In genomic region chr11:75142714-75143419, GRCh38 we compare ENCODE assay signal across 9 cellular contexts. TPM values are rescaled to one million over a fixed set of nuclear protein-coding genes. Genes with fewer than 3 reads are reported as not detected.
DNase-seq lines count a peak whose midpoint lies in the region; ATAC-seq and TF ChIP-seq lines count a peak whose summit lies in the region.
"Had no signal": no experiment of that assay in that cellular context is flagged by ENCODE, and none has a peak within 500 bp of the region (broad histone marks: within the 10 kb centered on the region; RNA-seq: fewer than 3 reads in every experiment).

No MANE protein-coding gene starts in this region.

- H3K4me1 Mint-ChIP-seq in H9: peaks cover 3 to 8% of the 10 kb centered on the region in 2 experiments; a peak in 3 of 4 replicates
- peaks cover 30% of the 10 kb centered on the region for H3K4me1 Mint-ChIP-seq in activated CD4-positive, alpha-beta T cell treated with anti-CD3 and anti-CD28 coated beads for 36 hours
- peaks cover 41% of the 10 kb centered on the region for H3K4me1 Mint-ChIP-seq in central memory CD8-positive, alpha-beta T cell

- H3K4me1 ChIP-seq in H9 (ENCODE audit: insufficient read depth, low read length): peaks cover 5% of the 10 kb centered on the region

- H3K27me3 ChIP-seq in H9 (ENCODE audit: insufficient read depth, low read length): no peaks in the 10 kb centered on the region

- no peak overlapping the region for H3K4me2 ChIP-seq in H9 (ENCODE audit: insufficient read depth, insufficient read length, low read length)

- H2AFZ ChIP-seq in H9 (ENCODE audit: low read length): no peak overlapping the region

- no peak overlapping the region for H3K4me3 Mint-ChIP-seq in H9
- H3K4me3 Mint-ChIP-seq in activated CD4-positive, alpha-beta T cell treated with anti-CD3 and anti-CD28 coated beads for 36 hours: peak overlapping the region; percentile 20
- peak overlapping the region; percentile 66 for H3K4me3 Mint-ChIP-seq in central memory CD8-positive, alpha-beta T cell

- H3K79me2 ChIP-seq in H9 (ENCODE audit: insufficient read depth, low read length): no peaks in the 10 kb centered on the region

- H3K36me3 Mint-ChIP-seq in H9 (ENCODE audit: insufficient read depth in 1 of 3, low read depth in 3 of 3): no peaks in the 10 kb centered on the region
- no peaks in the 10 kb centered on the region for H3K36me3 Mint-ChIP-seq in activated CD4-positive, alpha-beta T cell treated with anti-CD3 and anti-CD28 coated beads for 36 hours (ENCODE audit: low read depth)
- H3K36me3 Mint-ChIP-seq in central memory CD8-positive, alpha-beta T cell (ENCODE audit: insufficient read depth): no peaks in the 10 kb centered on the region

- WGBS in H9 (ENCODE audit: extremely low coverage, insufficient read length, low lambda C conversion rate): no CpG with 5 or more reads among the region's 10 CpGs

- no peak overlapping the region for H4K91ac ChIP-seq in H9 (ENCODE audit: insufficient read length, low read depth, low read length)

- no peak overlapping the region for H2BK5ac ChIP-seq in H9 (ENCODE audit: insufficient read length, low read length)

- H2BK12ac ChIP-seq in H9 (ENCODE audit: insufficient read length, low read depth, low read length): no peak overlapping the region

- no peak overlapping the region for H2AK5ac ChIP-seq in H9 (ENCODE audit: insufficient read length, low read length)

- H3K27me3 Mint-ChIP-seq in H9 (ENCODE audit: low read depth): peaks cover 16% of the 10 kb centered on the region
- H3K27me3 Mint-ChIP-seq in activated CD4-positive, alpha-beta T cell treated with anti-CD3 and anti-CD28 coated beads for 36 hours: peaks cover 2% of the 10 kb centered on the region
- peaks cover under 1% of the 10 kb centered on the region for H3K27me3 Mint-ChIP-seq in central memory CD8-positive, alpha-beta T cell

- no peak overlapping the region for H3K27ac ChIP-seq in H9 (ENCODE audit: insufficient read length, low read depth, low read length)

- H4K20me1 ChIP-seq in H9 (ENCODE audit: control insufficient read depth, insufficient read depth, insufficient read length): no peaks in the 10 kb centered on the region

- ATAC-seq in activated CD4-positive, alpha-beta T cell treated with anti-CD3 and anti-CD28 coated beads for 36 hours: peak; percentile 97
- peak; percentile 85 for ATAC-seq in central memory CD8-positive, alpha-beta T cell (replicated peaks; ENCODE audit: extremely low read depth, poor library complexity, severe bottlenecking)
- ATAC-seq in left lobe of liver (peak; percentile 48), GM19324 (IDR thresholded peaks at IDR 0.05; ENCODE audit: low FRiP score, unreplicated experiment) (no peak)

- DNase-seq in DMS53 treated with DMSO at 0.1 percent for 48 hours (lab: John Stamatoyannopoulos, UW; ENCODE audit: unreplicated experiment) (peak; percentile 99), H9 (peak; percentile 83), NCI-H2196 (lab: John Stamatoyannopoulos, UW; ENCODE audit: unreplicated experiment) (peak; percentile 83), left lobe of liver (ENCODE audit: low spot score) (no peak)
- DNase-seq in activated CD4-positive, alpha-beta T cell treated with anti-CD3 and anti-CD28 coated beads for 36 hours: peak; percentile 88
- DNase-seq in central memory CD8-positive, alpha-beta T cell (ENCODE audit: low spot score in 2 of 2): peak in 1 of 2 donors; percentile 24
- DNase-seq in stimulated activated CD4-positive, alpha-beta T cell treated with anti-CD3 and anti-CD28 coated beads, TNF-alpha, amount 100 ng/mL, for 24 hours (ENCODE audit: low read depth in 3 of 3): peak; percentile 52 to 79 (median 56)

- no peaks in the 10 kb centered on the region for H3K23me2 ChIP-seq in H9 (ENCODE audit: insufficient read length, low read depth, low read length, poor library complexity, severe bottlenecking)

- no peak overlapping the region for H3K18ac ChIP-seq in H9 (ENCODE audit: insufficient read length, low read depth, low read length)

- intact Hi-C loops in activated CD4-positive, alpha-beta T cell treated with anti-CD3 and anti-CD28 coated beads for 36 hours (cut with DNase I, micrococcal nuclease): loop anchor here (1.0 to 5.0 kb wide), 5 partner anchors 98 to 244 kb away; partner anchors contain the start of genes SPCS2 (in 1 of the 2) and XRRA1 (in 1 of the 2)

- no peaks in the 10 kb centered on the region for H3K9me3 Mint-ChIP-seq in H9
- H3K9me3 Mint-ChIP-seq in activated CD4-positive, alpha-beta T cell treated with anti-CD3 and anti-CD28 coated beads for 36 hours (ENCODE audit: low read depth): no peaks in the 10 kb centered on the region
- H3K9me3 Mint-ChIP-seq in central memory CD8-positive, alpha-beta T cell: no peaks in the 10 kb centered on the region

- H2BK15ac ChIP-seq in H9 (ENCODE audit: low read depth, low read length): no peak overlapping the region

- H3K27ac Mint-ChIP-seq in H9: no peak overlapping the region
- H3K27ac Mint-ChIP-seq in activated CD4-positive, alpha-beta T cell treated with anti-CD3 and anti-CD28 coated beads for 36 hours: peak overlapping the region; percentile 78
- H3K27ac Mint-ChIP-seq in central memory CD8-positive, alpha-beta T cell (ENCODE audit: low read depth): peak overlapping the region; percentile 62

- H3K4ac ChIP-seq in H9 (ENCODE audit: low read depth, low read length): no peak overlapping the region

- POLR2A ChIA-PET in activated CD4-positive, alpha-beta T cell treated with anti-CD3 and anti-CD28 coated beads for 36 hours (lab: Charles Lee): interaction anchor here (1.6 kb wide), 1 partner anchor 106 kb away, joined by 3 read pairs; no protein-coding TSS in a partner anchor

- H4K5ac ChIP-seq in H9 (ENCODE audit: insufficient read length, low read depth, low read length): no peak overlapping the region

- no peak overlapping the region for H4K8ac ChIP-seq in H9 (replicated peaks; ENCODE audit: insufficient read length, low read depth, low read length)

- H3K9ac ChIP-seq in H9 (ENCODE audit: extremely low read depth, insufficient read length, low read length): no peak overlapping the region

- H3K9me3 ChIP-seq in H9 (ENCODE audit: control insufficient read depth, low read depth, low read length): no peaks in the 10 kb centered on the region

- H2BK120ac ChIP-seq in H9 (ENCODE audit: low read depth, low read length, poor library complexity, severe bottlenecking): no peak overlapping the region

- no peak overlapping the region for H3T11ph ChIP-seq in H9 (ENCODE audit: low read length)

- H3K23ac ChIP-seq in H9 (ENCODE audit: insufficient read length, low read depth, low read length): no peak overlapping the region

- TF ChIP-seq CTCF in H9 (conservative IDR thresholded peaks at IDR 0.05): no peak

- H3K56ac ChIP-seq in H9 (ENCODE audit: insufficient read length, low read depth, low read length): no peak overlapping the region

- CTCF ChIA-PET in activated CD4-positive, alpha-beta T cell treated with anti-CD3 and anti-CD28 coated beads for 36 hours (lab: Charles Lee): interaction anchor here (0.6 to 11.8 kb wide), 27 partner anchors 8 to 246 kb away, joined by 3 to 458 read pairs (median 4); partner anchors contain the start of genes SLCO2B1 and TPBGL

- no peak overlapping the region; the same call in 1 of the 2 replicates for H3K14ac ChIP-seq in H9 (ENCODE audit: insufficient read depth, low read length)

- H3K79me1 ChIP-seq in H9 (ENCODE audit: insufficient read depth, low read depth, low read length, poor library complexity, severe bottlenecking): no peaks in the 10 kb centered on the region

- H2BK20ac ChIP-seq in H9 (ENCODE audit: low read depth, low read length, poor library complexity, severe bottlenecking): no peak overlapping the region

RNA-seq across cellular contexts. Expression of gene SLCO2B1, which starts 8.0 kb away (rescaled TPM):
- total RNA-seq in H9 (2021) (not detected in 2 replicates), left lobe of liver (327 TPM)
- not detected for total RNA-seq in activated CD4-positive, alpha-beta T cell treated with anti-CD3 and anti-CD28 coated beads for 36 hours
- total RNA-seq: activated CD8-positive, alpha-beta memory T cell treated with anti-CD3 and anti-CD28 coated beads for 36 hours had no signal

RNA-seq across cellular contexts. Expression of gene OR2AT4, which starts 46.2 kb away (rescaled TPM):
- total RNA-seq in H9 (2021) (not detected in 2 replicates), left lobe of liver (not detected)
- total RNA-seq in activated CD4-positive, alpha-beta T cell treated with anti-CD3 and anti-CD28 coated beads for 36 hours: not detected
- total RNA-seq: activated CD8-positive, alpha-beta memory T cell treated with anti-CD3 and anti-CD28 coated beads for 36 hours had no signal

Comparison
In these comparisons a context has a peak if more than half of its experiments do, and no peak if none do; other contexts are left out.
1. H3K27ac Mint-ChIP-seq: peak in activated CD4-positive, alpha-beta T cell treated with anti-CD3 and anti-CD28 coated beads for 36 hours (single experiment) and central memory CD8-positive, alpha-beta T cell (single experiment); none in H9 (0 of 3).
2. H3K4me3 Mint-ChIP-seq: peak in activated CD4-positive, alpha-beta T cell treated with anti-CD3 and anti-CD28 coated beads for 36 hours (single experiment) and central memory CD8-positive, alpha-beta T cell (single experiment); none in H9 (0 of 2).
3. RNA of gene SLCO2B1, which starts 8.0 kb away (total RNA-seq): 327 TPM in left lobe of liver (single experiment); not detected in H9 and not detected in activated CD4-positive, alpha-beta T cell treated with anti-CD3 and anti-CD28 coated beads for 36 hours; every median in the first group is over 100 times any median in the second.